Comparison of ENCODE assay signal across 32 cellular contexts in genomic region chr20:10561302-10561701, GRCh38.
"Had no signal": no experiment of that assay in that cellular context is flagged by ENCODE, and none has a peak within 500 bp of the region (broad histone marks: within the 10 kb centered on the region; RNA-seq: fewer than 3 reads in every experiment).

No MANE protein-coding gene starts in this region.

- H3K27ac Mint-ChIP-seq: activated CD4-positive, alpha-beta memory T cell treated with anti-CD3 and anti-CD28 coated beads, Interleukin-2, amount 10 ng/mL, durations not matched to agents 7 days and 5 days; activated CD4-positive, alpha-beta T cell treated with anti-CD3 and anti-CD28 coated beads for 36 hours; activated CD4-positive, alpha-beta T cell treated with anti-CD3 and anti-CD28 coated beads, Interleukin-2, amount 10 ng/mL, durations not matched to agents 7 days and 5 days; activated naive CD4-positive, alpha-beta T cell treated with anti-CD3 and anti-CD28 coated beads, Interleukin-2, amount 10 ng/mL, durations not matched to agents 7 days and 5 days; activated naive CD4-positive, alpha-beta T cell treated with anti-CD3 and anti-CD28 coated beads, Interleukin-2, amount 50 U/mL, for 72 hours; activated naive CD8-positive, alpha-beta T cell treated with anti-CD3 and anti-CD28 coated beads, Interleukin-2, amount 10 ng/mL, durations not matched to agents 7 days and 5 days; activated T-cell treated with anti-CD3 and anti-CD28 coated beads, Interleukin-2, amount 50 U/mL, for 24 hours; activated T-cell treated with anti-CD3 and anti-CD28 coated beads, Interleukin-2, amount 50 U/mL, for 72 hours; effector memory CD8-positive, alpha-beta T cell had no signal

- H3K27ac ChIP-seq: brain microvascular endothelial cell, esophagus muscularis mucosa, foreskin keratinocyte, gastrocnemius medialis, heart left ventricle had no signal

- H3K36me3 ChIP-seq: brain microvascular endothelial cell, esophagus muscularis mucosa had no signal

- H3K9me3 ChIP-seq: esophagus muscularis mucosa, gastrocnemius medialis had no signal

- H3K4me3 ChIP-seq: esophagus muscularis mucosa, gastrocnemius medialis, heart left ventricle had no signal

- FAIRE-seq: astrocyte, bronchial epithelial cell, colon had no signal

- H3K27me3 ChIP-seq: brain microvascular endothelial cell, esophagus muscularis mucosa, foreskin keratinocyte, gastrocnemius medialis, heart left ventricle had no signal

- H3K9me3 Mint-ChIP-seq: activated CD4-positive, alpha-beta memory T cell treated with anti-CD3 and anti-CD28 coated beads, Interleukin-2, amount 10 ng/mL, durations not matched to agents 7 days and 5 days; activated naive CD4-positive, alpha-beta T cell treated with anti-CD3 and anti-CD28 coated beads, Interleukin-2, amount 10 ng/mL, durations not matched to agents 7 days and 5 days; activated naive CD4-positive, alpha-beta T cell treated with anti-CD3 and anti-CD28 coated beads, Interleukin-2, amount 50 U/mL, for 72 hours; activated T-cell treated with anti-CD3 and anti-CD28 coated beads, Interleukin-2, amount 50 U/mL, for 24 hours; activated T-cell treated with anti-CD3 and anti-CD28 coated beads, Interleukin-2, amount 50 U/mL, for 72 hours; central memory CD8-positive, alpha-beta T cell; effector memory CD8-positive, alpha-beta T cell had no signal

- H3K4me3 Mint-ChIP-seq: activated CD4-positive, alpha-beta memory T cell treated with anti-CD3 and anti-CD28 coated beads, Interleukin-2, amount 10 ng/mL, durations not matched to agents 7 days and 5 days; activated CD4-positive, alpha-beta T cell treated with anti-CD3 and anti-CD28 coated beads for 36 hours; activated CD4-positive, alpha-beta T cell treated with anti-CD3 and anti-CD28 coated beads, Interleukin-2, amount 10 ng/mL, durations not matched to agents 7 days and 5 days; activated naive CD4-positive, alpha-beta T cell treated with anti-CD3 and anti-CD28 coated beads, Interleukin-2, amount 10 ng/mL, durations not matched to agents 7 days and 5 days; activated naive CD8-positive, alpha-beta T cell treated with anti-CD3 and anti-CD28 coated beads, Interleukin-2, amount 10 ng/mL, durations not matched to agents 7 days and 5 days; activated T-cell treated with anti-CD3 and anti-CD28 coated beads, Interleukin-2, amount 50 U/mL, for 24 hours; activated T-cell treated with anti-CD3 and anti-CD28 coated beads, Interleukin-2, amount 50 U/mL, for 72 hours; central memory CD8-positive, alpha-beta T cell; effector memory CD8-positive, alpha-beta T cell had no signal

- ATAC-seq: activated CD4-positive, alpha-beta T cell treated with anti-CD3 and anti-CD28 coated beads for 36 hours; activated naive CD4-positive, alpha-beta T cell treated with anti-CD3 and anti-CD28 coated beads, Interleukin-2, amount 50 U/mL, for 72 hours; activated T-cell treated with anti-CD3 and anti-CD28 coated beads, Interleukin-2, amount 50 U/mL, for 72 hours; effector memory CD8-positive, alpha-beta T cell; foreskin keratinocyte; gastrocnemius medialis; heart left ventricle had no signal

- H3K4me1 ChIP-seq: esophagus muscularis mucosa, gastrocnemius medialis had no signal

- H3K27me3 Mint-ChIP-seq: activated CD4-positive, alpha-beta memory T cell treated with anti-CD3 and anti-CD28 coated beads, Interleukin-2, amount 10 ng/mL, durations not matched to agents 7 days and 5 days; activated CD4-positive, alpha-beta T cell treated with anti-CD3 and anti-CD28 coated beads for 36 hours; activated CD4-positive, alpha-beta T cell treated with anti-CD3 and anti-CD28 coated beads, Interleukin-2, amount 10 ng/mL, durations not matched to agents 7 days and 5 days; activated naive CD4-positive, alpha-beta T cell treated with anti-CD3 and anti-CD28 coated beads, Interleukin-2, amount 10 ng/mL, durations not matched to agents 7 days and 5 days; activated naive CD8-positive, alpha-beta T cell treated with anti-CD3 and anti-CD28 coated beads, Interleukin-2, amount 10 ng/mL, durations not matched to agents 7 days and 5 days; activated T-cell treated with anti-CD3 and anti-CD28 coated beads, Interleukin-2, amount 50 U/mL, for 24 hours; central memory CD8-positive, alpha-beta T cell; effector memory CD8-positive, alpha-beta T cell had no signal

- DNase-seq: activated CD4-positive, alpha-beta memory T cell treated with anti-CD3 and anti-CD28 coated beads, Interleukin-2, amount 10 ng/mL, durations not matched to agents 7 days and 5 days; activated CD4-positive, alpha-beta T cell treated with anti-CD3 and anti-CD28 coated beads for 36 hours; activated CD4-positive, alpha-beta T cell treated with anti-CD3 and anti-CD28 coated beads, Interleukin-2, amount 10 ng/mL, durations not matched to agents 7 days and 5 days; activated CD4-positive, alpha-beta T cell treated with anti-CD3 and anti-CD28 coated beads, Interleukin-2, amount 50 U/mL, for 4 hours; activated CD4-positive, CD25-positive, alpha-beta regulatory T cell; activated CD4-positive, CD25-positive, alpha-beta regulatory T cell treated with anti-CD3 and anti-CD28 coated beads, Interleukin-2, amount 50 U/mL, for 72 hours; activated CD8-positive, alpha-beta memory T cell treated with anti-CD3 and anti-CD28 coated beads, Interleukin-2, amount 50 U/mL, for 48 hours; activated gamma-delta T cell; activated naive CD4-positive, alpha-beta T cell; activated naive CD4-positive, alpha-beta T cell treated with anti-CD3 and anti-CD28 coated beads, Interleukin-2, amount 10 ng/mL, durations not matched to agents 7 days and 5 days; activated naive CD8-positive, alpha-beta T cell treated with anti-CD3 and anti-CD28 coated beads, Interleukin-2, amount 10 ng/mL, durations not matched to agents 7 days and 5 days; activated T-cell treated with anti-CD3 and anti-CD28 coated beads for 4 hours; activated T-cell treated with anti-CD3 and anti-CD28 coated beads, Interleukin-2, amount 50 U/mL, for 24 hours; activated T-cell treated with anti-CD3 and anti-CD28 coated beads, Interleukin-2, amount 50 U/mL, for 72 hours; anterior cingulate cortex; brain microvascular endothelial cell; cortex of kidney; dermis blood vessel endothelial cell; effector CD4-positive, alpha-beta T cell; effector memory CD8-positive, alpha-beta T cell; erythroblast; foreskin keratinocyte; gastrocnemius medialis; glutamatergic neuron; heart left ventricle; T-helper 2 cell had no signal
